1 cellular context compared by ENCODE assay signal in the genomic region with DNA sequence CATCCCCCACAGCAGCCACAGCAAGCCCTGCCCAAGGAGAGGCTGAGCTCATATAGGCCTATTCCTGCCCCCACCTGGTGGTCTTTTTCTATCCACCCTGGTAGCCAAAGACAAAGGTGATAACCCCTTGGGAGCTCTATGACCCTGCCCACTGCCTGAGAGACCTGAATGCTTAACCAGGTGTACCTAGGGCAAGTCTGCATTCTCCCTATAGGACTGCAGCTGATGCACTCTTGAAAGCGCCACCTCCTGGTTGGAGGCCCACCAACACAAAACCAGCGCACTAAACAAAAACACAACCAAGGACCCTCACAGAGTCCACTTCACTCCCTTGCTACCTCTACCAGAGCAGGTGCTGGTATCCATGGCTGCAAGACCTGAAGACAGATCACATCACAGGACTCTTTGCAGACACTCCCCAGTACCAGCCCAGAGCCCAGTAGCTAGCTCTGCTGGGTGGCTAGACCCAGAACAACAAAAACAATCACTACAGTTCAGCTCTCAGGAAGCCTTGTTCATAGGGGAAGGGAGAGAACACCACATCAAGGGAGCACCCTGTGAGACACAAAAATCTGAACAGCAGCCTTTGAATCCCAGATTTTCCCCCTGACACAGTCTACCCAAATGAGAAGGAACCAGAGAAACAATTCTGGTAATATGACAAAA.
TF ChIP-seq lines count a peak whose summit lies in the region.

No MANE protein-coding gene starts in this region.

TF ChIP-seq in HepG2, 621 proteins besides CTCF, POLR2A, EP300 and RAD21:
- TF ChIP-seq, protein P1, sequence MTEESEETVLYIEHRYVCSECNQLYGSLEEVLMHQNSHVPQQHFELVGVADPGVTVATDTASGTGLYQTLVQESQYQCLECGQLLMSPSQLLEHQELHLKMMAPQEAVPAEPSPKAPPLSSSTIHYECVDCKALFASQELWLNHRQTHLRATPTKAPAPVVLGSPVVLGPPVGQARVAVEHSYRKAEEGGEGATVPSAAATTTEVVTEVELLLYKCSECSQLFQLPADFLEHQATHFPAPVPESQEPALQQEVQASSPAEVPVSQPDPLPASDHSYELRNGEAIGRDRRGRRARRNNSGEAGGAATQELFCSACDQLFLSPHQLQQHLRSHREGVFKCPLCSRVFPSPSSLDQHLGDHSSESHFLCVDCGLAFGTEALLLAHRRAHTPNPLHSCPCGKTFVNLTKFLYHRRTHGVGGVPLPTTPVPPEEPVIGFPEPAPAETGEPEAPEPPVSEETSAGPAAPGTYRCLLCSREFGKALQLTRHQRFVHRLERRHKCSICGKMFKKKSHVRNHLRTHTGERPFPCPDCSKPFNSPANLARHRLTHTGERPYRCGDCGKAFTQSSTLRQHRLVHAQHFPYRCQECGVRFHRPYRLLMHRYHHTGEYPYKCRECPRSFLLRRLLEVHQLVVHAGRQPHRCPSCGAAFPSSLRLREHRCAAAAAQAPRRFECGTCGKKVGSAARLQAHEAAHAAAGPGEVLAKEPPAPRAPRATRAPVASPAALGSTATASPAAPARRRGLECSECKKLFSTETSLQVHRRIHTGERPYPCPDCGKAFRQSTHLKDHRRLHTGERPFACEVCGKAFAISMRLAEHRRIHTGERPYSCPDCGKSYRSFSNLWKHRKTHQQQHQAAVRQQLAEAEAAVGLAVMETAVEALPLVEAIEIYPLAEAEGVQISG (CRISPR knock-in tag; IDR thresholded peaks at IDR 0.05): peak; percentile 93
- TF ChIP-seq, protein P2, sequence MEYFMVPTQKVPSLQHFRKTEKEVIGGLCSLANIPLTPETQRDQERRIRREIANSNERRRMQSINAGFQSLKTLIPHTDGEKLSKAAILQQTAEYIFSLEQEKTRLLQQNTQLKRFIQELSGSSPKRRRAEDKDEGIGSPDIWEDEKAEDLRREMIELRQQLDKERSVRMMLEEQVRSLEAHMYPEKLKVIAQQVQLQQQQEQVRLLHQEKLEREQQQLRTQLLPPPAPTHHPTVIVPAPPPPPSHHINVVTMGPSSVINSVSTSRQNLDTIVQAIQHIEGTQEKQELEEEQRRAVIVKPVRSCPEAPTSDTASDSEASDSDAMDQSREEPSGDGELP (IDR thresholded peaks at IDR 0.05; ENCODE audit: borderline replicate concordance, low read depth): 0 out of 2 replicates have a peak, but pooled peaks have one; percentile 19
- 0 out of 2 replicates have a peak, but pooled peaks have one; percentile 7 for TF ChIP-seq STAG1 (CRISPR knock-in tag; IDR thresholded peaks at IDR 0.05)
- TF ChIP-seq SMC3 (IDR thresholded peaks at IDR 0.05; ENCODE audit: low read length): peak; percentile 11; the same call in 1 of the 2 replicates
- peak; percentile 20; the same call in 1 of the 2 replicates for TF ChIP-seq ZMYM4 (CRISPR knock-in tag; IDR thresholded peaks at IDR 0.05)
TF ChIP-seq in HepG2: peak in this region for 5; not testable (repeated sequence) for 616.
